ENCODE assay signal across 22 cellular contexts in genomic region chr22:44454113-44454769, GRCh38. TPM values are rescaled to one million over a fixed set of nuclear protein-coding genes. Genes with fewer than 3 reads are reported as not detected.
DNase-seq lines count a peak whose midpoint lies in the region; ATAC-seq and TF ChIP-seq lines count a peak whose summit lies in the region.
"Had no signal": no experiment of that assay in that cellular context is flagged by ENCODE, and none has a peak within 500 bp of the region (broad histone marks: within the 10 kb centered on the region; RNA-seq: fewer than 3 reads in every experiment).

No MANE protein-coding gene starts in this region.

- POLR2A ChIA-PET in CD4-positive, alpha-beta memory T cell (lab: Charles Lee; ENCODE audit: partially characterized antibody) = interaction anchor here (1.2 to 2.0 kb wide), 6 partner anchors 17 to 272 kb away, joined by 4 to 9 read pairs (median 6); no protein-coding TSS in a partner anchor
- POLR2A ChIA-PET in activated CD4-positive, alpha-beta memory T cell treated with anti-CD3 and anti-CD28 coated beads, Interleukin-2, amount 10 ng/mL, durations not matched to agents 7 days and 5 days (lab: Charles Lee) = no interaction called here
- POLR2A ChIA-PET in Caco-2 (lab: Charles Lee) = no interaction called here

- peak overlapping the region in 6 of 8 donors; percentile 36 to 90 (median 77) for H3K4me3 Mint-ChIP-seq in CD4-positive, alpha-beta memory T cell
- no peak overlapping the region for H3K4me3 Mint-ChIP-seq in activated CD4-positive, alpha-beta memory T cell treated with anti-CD3 and anti-CD28 coated beads, Interleukin-2, amount 10 ng/mL, durations not matched to agents 7 days and 5 days
- H3K4me3 Mint-ChIP-seq in Caco-2 (ENCODE audit: unreplicated experiment) = no peak overlapping the region
- H3K4me3 Mint-ChIP-seq: memory B cell had no signal

- peaks cover 0 to 3% (median 0%) of the 10 kb centered on the region in 11 experiments; a peak in 3 of 22 replicates for H3K9me3 ChIP-seq in BLaER1 treated with 17β-estradiol and CSF1 and Interleukin-3, amounts not matched to agents 10 nM and 100 nM (replicated peaks in 1 of 11)
- no peaks in the 10 kb centered on the region for H3K9me3 ChIP-seq in CD4-positive, alpha-beta memory T cell (ENCODE audit: control insufficient read depth in 1 of 2, low read length in 2 of 2)
- no peaks in the 10 kb centered on the region for H3K9me3 ChIP-seq in BE2C
- H3K9me3 ChIP-seq in Caco-2 = no peaks in the 10 kb centered on the region
- H3K9me3 ChIP-seq: body of pancreas, esophagus squamous epithelium had no signal

- no peak for ATAC-seq in left lobe of liver
- ATAC-seq: body of pancreas, HCT116 had no signal

- peak overlapping the region in 6 of 11 experiments; percentile 65 to 82 (median 72); a peak in 8 of 22 replicates for H3K4me2 ChIP-seq in BLaER1 treated with 17β-estradiol and CSF1 and Interleukin-3, amounts not matched to agents 10 nM and 100 nM

- peaks cover 20 to 52% (median 34%) of the 10 kb centered on the region in 4 donors for H3K4me1 Mint-ChIP-seq in CD4-positive, alpha-beta memory T cell
- H3K4me1 Mint-ChIP-seq in activated CD4-positive, alpha-beta memory T cell treated with anti-CD3 and anti-CD28 coated beads, Interleukin-2, amount 10 ng/mL, durations not matched to agents 7 days and 5 days = peaks cover 22% of the 10 kb centered on the region
- H3K4me1 Mint-ChIP-seq in Caco-2 (ENCODE audit: low read depth, unreplicated experiment) = no peaks in the 10 kb centered on the region

- H3K9me3 Mint-ChIP-seq in CD4-positive, alpha-beta memory T cell = no peaks in the 10 kb centered on the region
- H3K9me3 Mint-ChIP-seq in activated CD4-positive, alpha-beta memory T cell treated with anti-CD3 and anti-CD28 coated beads, Interleukin-2, amount 10 ng/mL, durations not matched to agents 7 days and 5 days = peaks cover 1% of the 10 kb centered on the region
- no peaks in the 10 kb centered on the region for H3K9me3 Mint-ChIP-seq in Caco-2 (ENCODE audit: unreplicated experiment)

- peaks cover 8 to 52% (median 37%) of the 10 kb centered on the region in 10 experiments for H3K4me1 ChIP-seq in BLaER1 treated with 17β-estradiol and CSF1 and Interleukin-3, amounts not matched to agents 10 nM and 100 nM
- peaks cover 49% of the 10 kb centered on the region for H3K4me1 ChIP-seq in CD4-positive, alpha-beta memory T cell (ENCODE audit: insufficient read depth, low read length)
- peaks cover 3% of the 10 kb centered on the region; the same call in 1 of the 2 replicates for H3K4me1 ChIP-seq in BE2C
- no peaks in the 10 kb centered on the region for H3K4me1 ChIP-seq in Caco-2
- H3K4me1 ChIP-seq: body of pancreas, tibial nerve had no signal

- no peaks in the 10 kb centered on the region for H3K27me3 ChIP-seq in BLaER1 treated with 17β-estradiol and CSF1 and Interleukin-3, amounts not matched to agents 10 nM and 100 nM
- no peaks in the 10 kb centered on the region for H3K27me3 ChIP-seq in CD4-positive, alpha-beta memory T cell (ENCODE audit: insufficient read depth, low read length)
- H3K27me3 ChIP-seq in BE2C = no peaks in the 10 kb centered on the region
- H3K27me3 ChIP-seq in Caco-2 (replicated peaks; ENCODE audit: control insufficient read depth, insufficient read depth, low read length) = no peaks in the 10 kb centered on the region
- H3K27me3 ChIP-seq: body of pancreas, tibial nerve had no signal

- no peaks in the 10 kb centered on the region for H3K36me3 Mint-ChIP-seq in CD4-positive, alpha-beta memory T cell
- peaks cover 3% of the 10 kb centered on the region for H3K36me3 Mint-ChIP-seq in activated CD4-positive, alpha-beta memory T cell treated with anti-CD3 and anti-CD28 coated beads, Interleukin-2, amount 10 ng/mL, durations not matched to agents 7 days and 5 days (ENCODE audit: low read depth)
- H3K36me3 Mint-ChIP-seq in Caco-2 (ENCODE audit: insufficient read depth, unreplicated experiment) = no peaks in the 10 kb centered on the region
- H3K36me3 Mint-ChIP-seq: memory B cell had no signal

- H3K9ac ChIP-seq in BLaER1 treated with 17β-estradiol and CSF1 and Interleukin-3, amounts not matched to agents 10 nM and 100 nM = no peak overlapping the region

- CTCF ChIA-PET in CD4-positive, alpha-beta memory T cell (lab: Charles Lee; ENCODE audit: partially characterized antibody) = interaction anchor here (0.9 kb wide), 1 partner anchor 114 kb away, joined by 4 read pairs; no protein-coding TSS in a partner anchor
- CTCF ChIA-PET in activated CD4-positive, alpha-beta memory T cell treated with anti-CD3 and anti-CD28 coated beads, Interleukin-2, amount 10 ng/mL, durations not matched to agents 7 days and 5 days (lab: Charles Lee) = no interaction called here
- CTCF ChIA-PET in Caco-2 (lab: Charles Lee) = no interaction called here

- BruUV-seq in Caco-2 (replicated peaks; lab: Mats Ljungman, UMichigan) = no TSS peak

- no peaks in the 10 kb centered on the region for H3K36me3 ChIP-seq in BLaER1 treated with 17β-estradiol and CSF1 and Interleukin-3, amounts not matched to agents 10 nM and 100 nM
- no peaks in the 10 kb centered on the region for H3K36me3 ChIP-seq in CD4-positive, alpha-beta memory T cell (ENCODE audit: insufficient read depth, low read length)
- H3K36me3 ChIP-seq in BE2C (no peaks in the 10 kb centered on the region), Caco-2 (ENCODE audit: control insufficient read depth, insufficient read depth, low read length) (no peaks in the 10 kb centered on the region)
- H3K36me3 ChIP-seq: esophagus squamous epithelium, tibial nerve had no signal

- intact Hi-C loops in CD4-positive, alpha-beta memory T cell (cut with micrococcal nuclease) = no loop called here
- intact Hi-C loops in Caco-2 (cut with micrococcal nuclease; ENCODE audit: unreplicated experiment) = no loop called here

- H3K27ac Mint-ChIP-seq in CD4-positive, alpha-beta memory T cell = peak overlapping the region; percentile 87 to 99 (median 98)
- peak overlapping the region; percentile 79 for H3K27ac Mint-ChIP-seq in activated CD4-positive, alpha-beta memory T cell treated with anti-CD3 and anti-CD28 coated beads, Interleukin-2, amount 10 ng/mL, durations not matched to agents 7 days and 5 days
- no peak overlapping the region for H3K27ac Mint-ChIP-seq in Caco-2 (ENCODE audit: unreplicated experiment)
- H3K27ac Mint-ChIP-seq: B cell had no signal

- no peaks in the 10 kb centered on the region for H4K20me1 ChIP-seq in BLaER1 treated with 17β-estradiol and CSF1 and Interleukin-3, amounts not matched to agents 10 nM and 100 nM

- H3K4me3 ChIP-seq in BLaER1 treated with 17β-estradiol and CSF1 and Interleukin-3, amounts not matched to agents 10 nM and 100 nM = no peak overlapping the region
- no peak overlapping the region for H3K4me3 ChIP-seq in CD4-positive, alpha-beta memory T cell (ENCODE audit: low read length in 2 of 2)
- no peak overlapping the region for H3K4me3 ChIP-seq in BE2C (ENCODE audit: low read depth, low read length)
- H3K4me3 ChIP-seq in Caco-2 (ENCODE audit: low read depth, low read length) = no peak overlapping the region
- H3K4me3 ChIP-seq: body of pancreas, esophagus squamous epithelium, tibial nerve had no signal

- no peaks in the 10 kb centered on the region for H3K27me3 Mint-ChIP-seq in CD4-positive, alpha-beta memory T cell
- H3K27me3 Mint-ChIP-seq in activated CD4-positive, alpha-beta memory T cell treated with anti-CD3 and anti-CD28 coated beads, Interleukin-2, amount 10 ng/mL, durations not matched to agents 7 days and 5 days = peaks cover 5% of the 10 kb centered on the region
- peaks cover 2% of the 10 kb centered on the region for H3K27me3 Mint-ChIP-seq in Caco-2 (ENCODE audit: insufficient read depth, unreplicated experiment)

- H3K27ac ChIP-seq in BLaER1 treated with 17β-estradiol and CSF1 and Interleukin-3, amounts not matched to agents 10 nM and 100 nM = no peak overlapping the region
- H3K27ac ChIP-seq in CD4-positive, alpha-beta memory T cell (ENCODE audit: low read depth, low read length) = peak overlapping the region; percentile 60
- H3K27ac ChIP-seq: body of pancreas had no signal

- TF ChIP-seq CTCF in BE2C (IDR thresholded peaks at IDR 0.05; ENCODE audit: low read depth, low read length) (no peak), Caco-2 (IDR thresholded peaks at IDR 0.05; ENCODE audit: insufficient read depth in 1 of 2, low read depth in 1 of 2, low read length in 1 of 2, severe bottlenecking in 1 of 2, unreplicated experiment in 1 of 2) (no peak)

- no peak for DNase-seq in CD4-positive, alpha-beta memory T cell
- DNase-seq in activated CD4-positive, alpha-beta memory T cell treated with anti-CD3 and anti-CD28 coated beads, Interleukin-2, amount 10 ng/mL, durations not matched to agents 7 days and 5 days = peak; percentile 12
- DNase-seq in left lobe of liver (ENCODE audit: low spot score) = peak; percentile 29
- no peak for DNase-seq in NCI-H146 treated with DMSO at 0.1 percent for 48 hours (lab: John Stamatoyannopoulos, UW; ENCODE audit: unreplicated experiment)
- DNase-seq in BE2C = no peak
- DNase-seq in Caco-2 = no peak
- DNase-seq in effector CD8-positive, alpha-beta T cell (lab: John Stamatoyannopoulos, UW) = no peak
- DNase-seq: activated gamma-delta T cell; DMS53; esophagus squamous epithelium; glutamatergic neuron; Kasumi-1; NCI-H1436 treated with DMSO at 0.1 percent for 48 hours; NCI-H345; Right ventricle myocardium superior; stimulated activated CD4-positive, alpha-beta T cell treated with anti-CD3 and anti-CD28 coated beads, Interleukin-4, amount 100 ng/mL, for 24 hours had no signal

RNA-seq across cellular contexts. Expression of gene RTL6, which starts 43.8 kb away (rescaled TPM):
- 10 to 100 TPM; 22.3 to 25.2 TPM for total RNA-seq in CD4-positive, alpha-beta memory T cell
- polyA plus RNA-seq in CD4-positive, alpha-beta memory T cell = 10 to 100 TPM in 1 of 2 donors, 1 to 10 TPM in 1; 4.3 to 11.9 TPM
- total RNA-seq in activated CD4-positive, alpha-beta memory T cell treated with anti-CD3 and anti-CD28 coated beads, Interleukin-2, amount 10 ng/mL, durations not matched to agents 7 days and 5 days = 1 to 10 TPM; 6.7 to 6.8 TPM
- total RNA-seq in left lobe of liver (5.1 TPM), Caco-2 (2022) (12.8 and 13.4 TPM in 2 replicates)
- polyA plus RNA-seq in BE2C (2012; ENCODE audit: insufficient read depth, insufficient read length, low read depth) = 28.1 TPM

Comparison
In these comparisons a context has a peak if more than half of its experiments do, and no peak if none do; other contexts are left out.
1. DNase-seq: peak in activated CD4-positive, alpha-beta memory T cell treated with anti-CD3 and anti-CD28 coated beads, Interleukin-2, amount 10 ng/mL, durations not matched to agents 7 days and 5 days (single experiment) and left lobe of liver (single experiment); none in CD4-positive, alpha-beta memory T cell (0 of 5), NCI-H146 treated with DMSO at 0.1 percent for 48 hours (single experiment), BE2C (single experiment), Caco-2 (0 of 2) and effector CD8-positive, alpha-beta T cell (single experiment).
2. H3K4me3 Mint-ChIP-seq: peak in CD4-positive, alpha-beta memory T cell (6 of 8); none in activated CD4-positive, alpha-beta memory T cell treated with anti-CD3 and anti-CD28 coated beads, Interleukin-2, amount 10 ng/mL, durations not matched to agents 7 days and 5 days (single experiment) and Caco-2 (single experiment).